1 cellular context compared by ENCODE assay signal in the genomic region with DNA sequence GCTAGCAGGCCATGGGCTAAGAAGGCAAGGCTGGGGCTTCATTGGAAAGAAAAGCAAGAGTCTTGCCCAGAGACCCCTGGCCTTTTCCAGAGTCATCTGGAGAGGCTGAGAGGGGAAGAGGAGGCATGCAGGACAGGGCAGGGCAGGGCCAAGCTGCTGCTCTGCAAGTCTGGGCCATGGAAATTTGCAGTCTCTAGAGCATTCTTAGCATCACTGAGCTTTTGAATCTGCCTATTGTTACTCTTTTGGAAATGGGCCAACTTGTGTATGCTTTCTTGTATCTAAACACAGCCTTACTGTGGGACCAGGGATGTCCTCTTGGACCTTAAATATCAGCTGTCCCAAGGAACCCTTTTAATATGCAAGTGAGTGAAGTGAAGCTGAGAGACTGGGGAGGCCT.
TF ChIP-seq lines count a peak whose summit lies in the region.

No MANE protein-coding gene starts in this region.

TF ChIP-seq in SK-N-SH, 30 proteins besides CTCF, POLR2A, EP300 and RAD21 (continued from another document):
- TF ChIP-seq, protein P1, sequence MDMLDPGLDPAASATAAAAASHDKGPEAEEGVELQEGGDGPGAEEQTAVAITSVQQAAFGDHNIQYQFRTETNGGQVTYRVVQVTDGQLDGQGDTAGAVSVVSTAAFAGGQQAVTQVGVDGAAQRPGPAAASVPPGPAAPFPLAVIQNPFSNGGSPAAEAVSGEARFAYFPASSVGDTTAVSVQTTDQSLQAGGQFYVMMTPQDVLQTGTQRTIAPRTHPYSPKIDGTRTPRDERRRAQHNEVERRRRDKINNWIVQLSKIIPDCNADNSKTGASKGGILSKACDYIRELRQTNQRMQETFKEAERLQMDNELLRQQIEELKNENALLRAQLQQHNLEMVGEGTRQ (IDR thresholded peaks at IDR 0.05; ENCODE audit: borderline replicate concordance, low read depth, low read length), result no peak
- no peak for TF ChIP-seq MAX (IDR thresholded peaks at IDR 0.05; ENCODE audit: low read depth)
- TF ChIP-seq POLR2AphosphoS5 (IDR thresholded peaks at IDR 0.05; ENCODE audit: low read depth, low read length), result no peak
- no peak for TF ChIP-seq GATA2 (CRISPR knock-in tag; IDR thresholded peaks at IDR 0.05)
- no peak for TF ChIP-seq RCOR1 (IDR thresholded peaks at IDR 0.05; ENCODE audit: low read length)
- no peak for TF ChIP-seq REST (IDR thresholded peaks at IDR 0.05; ENCODE audit: low read depth, low read length)
- no peak for TF ChIP-seq TAF1 (IDR thresholded peaks at IDR 0.05; ENCODE audit: borderline replicate concordance, low read depth, low read length)
- TF ChIP-seq SIN3A (IDR thresholded peaks at IDR 0.05; ENCODE audit: borderline replicate concordance, low read depth, low read length), result no peak
- no peak for TF ChIP-seq RXRA (IDR thresholded peaks at IDR 0.05; ENCODE audit: borderline replicate concordance, low read depth)
- TF ChIP-seq ELF1 (IDR thresholded peaks at IDR 0.05), result no peak
- no peak for TF ChIP-seq TCF12 (IDR thresholded peaks at IDR 0.05)
- no peak for TF ChIP-seq JUND (IDR thresholded peaks at IDR 0.05)
- TF ChIP-seq YY1 (IDR thresholded peaks at IDR 0.05; ENCODE audit: low read depth), result no peak
- TF ChIP-seq CHD2 (IDR thresholded peaks at IDR 0.05; ENCODE audit: low read length, partially characterized antibody), result no peak
TF ChIP-seq in SK-N-SH: peak in this region for 0.
